24 cellular contexts compared by ENCODE assay signal in genomic region chr6:5941188-5941587, GRCh38.
DNase-seq lines count a peak whose midpoint lies in the region; ATAC-seq lines count a peak whose summit lies in the region.
"Had no signal": no experiment of that assay in that cellular context is flagged by ENCODE, and none has a peak within 500 bp of the region (broad histone marks: within the 10 kb centered on the region; RNA-seq: fewer than 3 reads in every experiment).

No MANE protein-coding gene starts in this region.

- no peak overlapping the region for H3K4me3 Mint-ChIP-seq in activated T-cell treated with anti-CD3 and anti-CD28 coated beads, Interleukin-2, amount 50 U/mL, for 4 hours
- H3K4me3 Mint-ChIP-seq: activated T-cell treated with anti-CD3 and anti-CD28 coated beads, Interleukin-2, amount 50 U/mL, for 72 hours; memory B cell had no signal

- peaks cover 20% of the 10 kb centered on the region for H3K9me3 Mint-ChIP-seq in activated T-cell treated with anti-CD3 and anti-CD28 coated beads, Interleukin-2, amount 50 U/mL, for 4 hours

- H3K4me3 ChIP-seq in adipocyte (ENCODE audit: low read length) (peak overlapping the region; percentile 21), aorta (ENCODE audit: low read length in 2 of 2) (no peak overlapping the region)
- H3K4me3 ChIP-seq: BLaER1 treated with 17β-estradiol and CSF1 and Interleukin-3, amounts not matched to agents 10 nM and 100 nM; psoas muscle; skin epidermis had no signal

- H3K36me3 Mint-ChIP-seq in activated T-cell treated with anti-CD3 and anti-CD28 coated beads, Interleukin-2, amount 50 U/mL, for 4 hours (ENCODE audit: insufficient read depth): peaks cover 2% of the 10 kb centered on the region

- H3K4me1 ChIP-seq in adipocyte (ENCODE audit: control insufficient read depth, insufficient read depth, low read length): peaks cover 15% of the 10 kb centered on the region
- H3K4me1 ChIP-seq in aorta (ENCODE audit: control insufficient read depth in 1 of 2, insufficient read depth in 2 of 2, low read length in 2 of 2): peaks cover 0 to 4% of the 10 kb centered on the region in 2 donors
- H3K4me1 ChIP-seq: BLaER1 treated with 17β-estradiol and CSF1 and Interleukin-3, amounts not matched to agents 10 nM and 100 nM had no signal

- H3K9me3 ChIP-seq in adipocyte (ENCODE audit: control insufficient read depth, low read length) (peaks cover 23% of the 10 kb centered on the region), aorta (ENCODE audit: control insufficient read depth, low read length) (no peaks in the 10 kb centered on the region)
- H3K9me3 ChIP-seq: neutrophil had no signal

- H3K27ac ChIP-seq in aorta (ENCODE audit: low read depth in 1 of 2, low read length in 2 of 2): peak overlapping the region in 1 of 2 donors; percentile 79
- H3K27ac ChIP-seq: BLaER1 treated with 17β-estradiol and CSF1 and Interleukin-3, amounts not matched to agents 10 nM and 100 nM; neutrophil; psoas muscle had no signal

- H3K9ac ChIP-seq in adipocyte (ENCODE audit: low read length): no peak overlapping the region
- H3K9ac ChIP-seq: BLaER1 treated with 17β-estradiol and CSF1 and Interleukin-3, amounts not matched to agents 10 nM and 100 nM had no signal

- intact Hi-C loops in left ventricle myocardium superior (cut with micrococcal nuclease): no loop called here
- intact Hi-C loops in cardiac septum (cut with DNase I): no loop called here
- intact Hi-C loops in aorta (cut with DNase I): loop anchor here (2.0 to 10.0 kb wide), 4 partner anchors 28 to 66 kb away; partner anchors contain the start of gene NRN1 (in 2 of the 2)
- intact Hi-C loops in left colon (cut with DNase I, micrococcal nuclease): no loop called here

- peaks cover 4% of the 10 kb centered on the region for H3K27me3 Mint-ChIP-seq in activated T-cell treated with anti-CD3 and anti-CD28 coated beads, Interleukin-2, amount 50 U/mL, for 4 hours (ENCODE audit: low read depth)

- ATAC-seq in left ventricle myocardium superior (peak; percentile 28), aorta (ENCODE audit: low FRiP score) (peak; percentile 62), left colon (no peak)
- ATAC-seq in activated T-cell treated with anti-CD3 and anti-CD28 coated beads, Interleukin-2, amount 50 U/mL, for 4 hours: no peak
- ATAC-seq: activated T-cell treated with anti-CD3 and anti-CD28 coated beads, Interleukin-2, amount 50 U/mL, for 72 hours had no signal

- WGBS in aorta, 2 donors: 4 to 9% methylated on average over 5 of the region's 5 CpGs

- H3K27me3 ChIP-seq in adipocyte (replicated peaks; ENCODE audit: control insufficient read depth, insufficient read depth, low read length): no peaks in the 10 kb centered on the region
- H3K27me3 ChIP-seq in aorta (ENCODE audit: control insufficient read depth in 1 of 2, insufficient read depth in 2 of 2, low read length in 1 of 2): no peaks in the 10 kb centered on the region
- H3K27me3 ChIP-seq: BLaER1 treated with 17β-estradiol and CSF1 and Interleukin-3, amounts not matched to agents 10 nM and 100 nM had no signal

- H3K36me3 ChIP-seq in adipocyte (ENCODE audit: control insufficient read depth, insufficient read depth, low read length, severe bottlenecking) (no peaks in the 10 kb centered on the region), aorta (ENCODE audit: control insufficient read depth in 1 of 2, insufficient read depth in 2 of 2, low read length in 1 of 2) (no peaks in the 10 kb centered on the region)
- H3K36me3 ChIP-seq: BLaER1 treated with 17β-estradiol and CSF1 and Interleukin-3, amounts not matched to agents 10 nM and 100 nM; neutrophil had no signal

- no peak for DNase-seq in left ventricle myocardium superior
- DNase-seq in cardiac septum (ENCODE audit: low spot score): no peak
- no peak for DNase-seq in adipocyte (ENCODE audit: low read depth)
- DNase-seq in fibroblast of peridontal ligament (ENCODE audit: extremely low read depth): peak; percentile 10
- no peak for DNase-seq in aorta
- no peak for DNase-seq in activated T-cell treated with anti-CD3 and anti-CD28 coated beads, Interleukin-2, amount 50 U/mL, for 4 hours
- no peak for DNase-seq in left colon
- no peak for DNase-seq in NCI-H2081 (lab: John Stamatoyannopoulos, UW)
- DNase-seq: activated CD4-positive, alpha-beta T cell treated with anti-CD3 and anti-CD28 coated beads for 48 hours; activated naive CD4-positive, alpha-beta T cell treated with anti-CD3 and anti-CD28 coated beads, Interleukin-2, amount 50 U/mL, for 16 hours; activated T-cell treated with anti-CD3 and anti-CD28 coated beads, Interleukin-2, amount 50 U/mL, for 72 hours; DMS79 treated with DMSO at 0.1 percent for 48 hours; effector memory CD4-positive, alpha-beta T cell; islet precursor cell; NCI-H187 treated with DMSO at 0.1 percent for 48 hours; NCI-H526 treated with DMSO at 0.1 percent for 48 hours; psoas muscle; RPMI8226; stimulated activated CD4-positive, alpha-beta T cell treated with anti-CD3 and anti-CD28 coated beads, Interleukin-1b, Interleukin-23, amount 100 ng/mL, for 48 hours; substantia nigra had no signal

- no peaks in the 10 kb centered on the region for H3K4me1 Mint-ChIP-seq in activated T-cell treated with anti-CD3 and anti-CD28 coated beads, Interleukin-2, amount 50 U/mL, for 4 hours (ENCODE audit: low read depth)
- H3K4me1 Mint-ChIP-seq: memory B cell had no signal

Comparison
In these comparisons a context has a peak if more than half of its experiments do, and no peak if none do; other contexts are left out.
1. ATAC-seq: peak in left ventricle myocardium superior (single experiment) and aorta (single experiment); none in activated T-cell treated with anti-CD3 and anti-CD28 coated beads, Interleukin-2, amount 50 U/mL, for 4 hours (0 of 2) and left colon (single experiment).
2. intact Hi-C loops: an anchor here in aorta (2.0 to 10.0 kb wide); none called in left ventricle myocardium superior, cardiac septum and left colon.